8 cellular contexts compared by ENCODE assay signal in genomic region chr19:47729799-47730520, GRCh38. TPM values are rescaled to one million over a fixed set of nuclear protein-coding genes. Genes with fewer than 3 reads are reported as not detected.
A peak's percentile ranks its signal among the peaks of the same experiment; 100 is the strongest.
DNase-seq lines count a peak whose midpoint lies in the region; ATAC-seq and TF ChIP-seq lines count a peak whose summit lies in the region.

No MANE protein-coding gene starts in this region.

- peaks cover 47% of the 10 kb centered on the region for H3K4me1 ChIP-seq in upper lobe of right lung

- H3K27ac Mint-ChIP-seq in activated CD4-positive, alpha-beta memory T cell treated with anti-CD3 and anti-CD28 coated beads, Interleukin-2, amount 10 ng/mL, durations not matched to agents 7 days and 5 days = no peak overlapping the region
- H3K27ac Mint-ChIP-seq in natural killer cell treated with Interleukin-12 subunit alpha and Interleukin-12 subunit beta and Interleukin-15 and Interleukin-18, amount 100 ng/mL, for 72 hours = no peak overlapping the region

- POLR2A ChIA-PET in activated CD4-positive, alpha-beta memory T cell treated with anti-CD3 and anti-CD28 coated beads, Interleukin-2, amount 10 ng/mL, durations not matched to agents 7 days and 5 days (lab: Charles Lee) = no interaction called here

- H3K9me3 Mint-ChIP-seq in activated CD4-positive, alpha-beta memory T cell treated with anti-CD3 and anti-CD28 coated beads, Interleukin-2, amount 10 ng/mL, durations not matched to agents 7 days and 5 days = no peaks in the 10 kb centered on the region
- H3K9me3 Mint-ChIP-seq in natural killer cell treated with Interleukin-12 subunit alpha and Interleukin-12 subunit beta and Interleukin-15 and Interleukin-18, amount 100 ng/mL, for 72 hours = no peaks in the 10 kb centered on the region

- CTCF ChIA-PET in activated CD4-positive, alpha-beta memory T cell treated with anti-CD3 and anti-CD28 coated beads, Interleukin-2, amount 10 ng/mL, durations not matched to agents 7 days and 5 days (lab: Charles Lee) = interaction anchor here (1.2 to 1.4 kb wide), 2 partner anchors 17 to 302 kb away, joined by 4 read pairs; partner anchors contain the start of gene EHD2

- peak; percentile 74 for DNase-seq in activated effector memory CD4-positive, alpha-beta T cell treated with anti-CD3 and anti-CD28 coated beads, Interleukin-2, amount 50 U/mL, for 16 hours
- no peak for DNase-seq in activated effector memory CD4-positive, alpha-beta T cell treated with Interleukin-2 at 50 U/mL for 16 hours
- peak; percentile 58 for DNase-seq in activated CD4-positive, alpha-beta memory T cell treated with anti-CD3 and anti-CD28 coated beads, Interleukin-2, amount 10 ng/mL, durations not matched to agents 7 days and 5 days
- peak; percentile 62 to 68 for DNase-seq in erythroblast (lab: John Stamatoyannopoulos, UW)
- DNase-seq in natural killer cell treated with Interleukin-12 subunit alpha and Interleukin-12 subunit beta and Interleukin-15 and Interleukin-18, amount 100 ng/mL, for 72 hours (ENCODE audit: low spot score) = no peak
- peak; percentile 94 for DNase-seq in upper lobe of right lung
- no peak for DNase-seq in activated gamma-delta T cell treated with Interleukin-2 at 50 U/mL for 16 hours

- ATAC-seq in natural killer cell treated with Interleukin-12 subunit alpha and Interleukin-12 subunit beta and Interleukin-15 and Interleukin-18, amount 100 ng/mL, for 72 hours = peak; percentile 74 to 78
- ATAC-seq in upper lobe of right lung (peak; percentile 89), GM18517 (IDR thresholded peaks at IDR 0.05; ENCODE audit: unreplicated experiment) (no peak)

- H3K4me1 Mint-ChIP-seq in activated CD4-positive, alpha-beta memory T cell treated with anti-CD3 and anti-CD28 coated beads, Interleukin-2, amount 10 ng/mL, durations not matched to agents 7 days and 5 days = peaks cover 22% of the 10 kb centered on the region
- peaks cover 11 to 12% of the 10 kb centered on the region in 2 donors for H3K4me1 Mint-ChIP-seq in natural killer cell treated with Interleukin-12 subunit alpha and Interleukin-12 subunit beta and Interleukin-15 and Interleukin-18, amount 100 ng/mL, for 72 hours (ENCODE audit: low read depth in 2 of 2)

- peak overlapping the region; percentile 53 for H3K4me3 Mint-ChIP-seq in activated CD4-positive, alpha-beta memory T cell treated with anti-CD3 and anti-CD28 coated beads, Interleukin-2, amount 10 ng/mL, durations not matched to agents 7 days and 5 days
- H3K4me3 Mint-ChIP-seq in natural killer cell treated with Interleukin-12 subunit alpha and Interleukin-12 subunit beta and Interleukin-15 and Interleukin-18, amount 100 ng/mL, for 72 hours = peak overlapping the region; percentile 58

- no peak for TF ChIP-seq CTCF in upper lobe of right lung (IDR thresholded peaks at IDR 0.05)

- intact Hi-C loops in upper lobe of right lung (cut with DNase I) = no loop called here

- peak overlapping the region; percentile 43 for H3K4me3 ChIP-seq in upper lobe of right lung

- H3K9me3 ChIP-seq in upper lobe of right lung = no peaks in the 10 kb centered on the region

- H3K36me3 ChIP-seq in upper lobe of right lung = peaks cover 42% of the 10 kb centered on the region

- peaks cover 23% of the 10 kb centered on the region for H3K27me3 Mint-ChIP-seq in activated CD4-positive, alpha-beta memory T cell treated with anti-CD3 and anti-CD28 coated beads, Interleukin-2, amount 10 ng/mL, durations not matched to agents 7 days and 5 days
- H3K27me3 Mint-ChIP-seq in natural killer cell treated with Interleukin-12 subunit alpha and Interleukin-12 subunit beta and Interleukin-15 and Interleukin-18, amount 100 ng/mL, for 72 hours = peaks cover 35 to 51% of the 10 kb centered on the region in 2 donors

- no peaks in the 10 kb centered on the region for H3K27me3 ChIP-seq in upper lobe of right lung

- H3K27ac ChIP-seq in upper lobe of right lung = peak overlapping the region; percentile 85

- no peaks in the 10 kb centered on the region for H3K36me3 Mint-ChIP-seq in activated CD4-positive, alpha-beta memory T cell treated with anti-CD3 and anti-CD28 coated beads, Interleukin-2, amount 10 ng/mL, durations not matched to agents 7 days and 5 days (ENCODE audit: low read depth)
- no peaks in the 10 kb centered on the region for H3K36me3 Mint-ChIP-seq in natural killer cell treated with Interleukin-12 subunit alpha and Interleukin-12 subunit beta and Interleukin-15 and Interleukin-18, amount 100 ng/mL, for 72 hours

- no peak for TF ChIP-seq POLR2A in erythroblast (IDR thresholded peaks at IDR 0.05; ENCODE audit: low read length)

RNA-seq across cellular contexts. Expression of gene NOP53, which starts 15.4 kb away (rescaled TPM):
- 100 to 1,000 TPM; 257 to 271 TPM for total RNA-seq in activated CD4-positive, alpha-beta memory T cell treated with anti-CD3 and anti-CD28 coated beads, Interleukin-2, amount 10 ng/mL, durations not matched to agents 7 days and 5 days
- total RNA-seq in natural killer cell treated with Interleukin-12 subunit alpha and Interleukin-12 subunit beta and Interleukin-15 and Interleukin-18, amount 100 ng/mL, for 72 hours = 100 to 1,000 TPM; 180 to 213 TPM
- 260 TPM for total RNA-seq in upper lobe of right lung

RNA-seq across cellular contexts. Expression of gene EHD2, which starts 16.7 kb away (rescaled TPM):
- total RNA-seq in activated CD4-positive, alpha-beta memory T cell treated with anti-CD3 and anti-CD28 coated beads, Interleukin-2, amount 10 ng/mL, durations not matched to agents 7 days and 5 days = not detected
- not detected for total RNA-seq in natural killer cell treated with Interleukin-12 subunit alpha and Interleukin-12 subunit beta and Interleukin-15 and Interleukin-18, amount 100 ng/mL, for 72 hours
- total RNA-seq in upper lobe of right lung = 210 TPM

RNA-seq across cellular contexts. Expression of gene SELENOW, which starts 48.5 kb away (rescaled TPM):
- total RNA-seq in activated CD4-positive, alpha-beta memory T cell treated with anti-CD3 and anti-CD28 coated beads, Interleukin-2, amount 10 ng/mL, durations not matched to agents 7 days and 5 days = 100 to 1,000 TPM; 110 to 120 TPM
- 100 to 1,000 TPM in 1 of 2 donors, 10 to 100 TPM in 1; 68.9 to 118 TPM for total RNA-seq in natural killer cell treated with Interleukin-12 subunit alpha and Interleukin-12 subunit beta and Interleukin-15 and Interleukin-18, amount 100 ng/mL, for 72 hours
- 262 TPM for total RNA-seq in upper lobe of right lung

Comparison
In these comparisons a context has a peak if more than half of its experiments do, and no peak if none do; other contexts are left out.
1. DNase-seq: peak in activated effector memory CD4-positive, alpha-beta T cell treated with anti-CD3 and anti-CD28 coated beads, Interleukin-2, amount 50 U/mL, for 16 hours (single experiment), activated CD4-positive, alpha-beta memory T cell treated with anti-CD3 and anti-CD28 coated beads, Interleukin-2, amount 10 ng/mL, durations not matched to agents 7 days and 5 days (single experiment), erythroblast (2 of 2) and upper lobe of right lung (single experiment); none in activated effector memory CD4-positive, alpha-beta T cell treated with Interleukin-2 at 50 U/mL for 16 hours (single experiment), natural killer cell treated with Interleukin-12 subunit alpha and Interleukin-12 subunit beta and Interleukin-15 and Interleukin-18, amount 100 ng/mL, for 72 hours (single experiment) and activated gamma-delta T cell treated with Interleukin-2 at 50 U/mL for 16 hours (single experiment).
2. RNA of gene EHD2, which starts 16.7 kb away (total RNA-seq): 210 TPM in upper lobe of right lung (single experiment); not detected in activated CD4-positive, alpha-beta memory T cell treated with anti-CD3 and anti-CD28 coated beads, Interleukin-2, amount 10 ng/mL, durations not matched to agents 7 days and 5 days and not detected in natural killer cell treated with Interleukin-12 subunit alpha and Interleukin-12 subunit beta and Interleukin-15 and Interleukin-18, amount 100 ng/mL, for 72 hours; every median in the first group is over 100 times any median in the second.